Comparison of ENCODE assay signal across 8 cellular contexts in genomic region chr7:150377116-150377979, GRCh38. TPM values are rescaled to one million over a fixed set of nuclear protein-coding genes. Genes with fewer than 3 reads are reported as not detected.
DNase-seq lines count a peak whose midpoint lies in the region; ATAC-seq and TF ChIP-seq lines count a peak whose summit lies in the region.

No MANE protein-coding gene starts in this region.

- H3K27ac Mint-ChIP-seq in activated naive CD4-positive, alpha-beta T cell treated with anti-CD3 and anti-CD28 coated beads, Interleukin-2, amount 50 U/mL, for 72 hours: peak overlapping the region; percentile 74 to 84
- peak overlapping the region; percentile 81 to 86 for H3K27ac Mint-ChIP-seq in natural killer cell

- peaks cover 15 to 24% of the 10 kb centered on the region in 2 experiments for H3K4me1 ChIP-seq in HCT116 (ENCODE audit: control insufficient read depth in 1 of 2, insufficient read depth in 2 of 2, low read length in 2 of 2)

- CTCF ChIA-PET in HCT116 (lab: Charles Lee): no interaction called here

- TF ChIP-seq POLR2A in HCT116 (IDR thresholded peaks at IDR 0.05; ENCODE audit: borderline replicate concordance, extremely low read depth, insufficient read depth, insufficient read length): no peak

- peaks cover 8 to 16% of the 10 kb centered on the region in 2 experiments; a peak in 2 of 4 replicates for H3K36me3 ChIP-seq in HCT116 (ENCODE audit: control insufficient read depth in 1 of 2, insufficient read depth in 2 of 2, low read length in 2 of 2)

- H2AFZ ChIP-seq in HCT116 (ENCODE audit: low read depth, low read length, poor library complexity, severe bottlenecking): no peak overlapping the region

- peaks cover 0 to 5% of the 10 kb centered on the region in 2 donors for H3K36me3 Mint-ChIP-seq in activated naive CD4-positive, alpha-beta T cell treated with anti-CD3 and anti-CD28 coated beads, Interleukin-2, amount 50 U/mL, for 72 hours
- no peaks in the 10 kb centered on the region for H3K36me3 Mint-ChIP-seq in natural killer cell

- H3K9me3 ChIP-seq in HCT116 (ENCODE audit: control insufficient read depth in 1 of 2, insufficient read depth in 1 of 2, low read depth in 1 of 2, low read length in 2 of 2): no peaks in the 10 kb centered on the region

- peaks cover 25 to 44% of the 10 kb centered on the region in 2 donors for H3K4me1 Mint-ChIP-seq in natural killer cell

- H3K9ac ChIP-seq in HCT116 (ENCODE audit: low read length): no peak overlapping the region

- peaks cover 10% of the 10 kb centered on the region; the same call in 1 of the 2 replicates for H3K79me2 ChIP-seq in HCT116 (ENCODE audit: insufficient read depth, low read length)

- H3K4me3 ChIP-seq in HCT116 (replicated peaks in 1 of 2; ENCODE audit: low read depth in 1 of 2, low read length in 2 of 2): no peak overlapping the region

- H3K27me3 Mint-ChIP-seq in natural killer cell (ENCODE audit: low read depth in 2 of 2): no peaks in the 10 kb centered on the region

- H3K4me2 ChIP-seq in HCT116 (ENCODE audit: low read length): peak overlapping the region; percentile 99; the same call in 1 of the 2 replicates

- no peaks in the 10 kb centered on the region for H4K20me1 ChIP-seq in HCT116 (ENCODE audit: insufficient read depth)

- TF ChIP-seq CTCF in C4-2B (conservative IDR thresholded peaks at IDR 0.05): no peak
- no peak for TF ChIP-seq CTCF in HCT116 (IDR thresholded peaks at IDR 0.05 in 2 of 3, conservative IDR thresholded peaks at IDR 0.05 in 1 of 3; ENCODE audit: borderline replicate concordance in 1 of 3, insufficient read depth in 1 of 3, low read depth in 2 of 3, low read length in 2 of 3)
- no peak for TF ChIP-seq CTCF in natural killer cell (IDR thresholded peaks at IDR 0.05)

- POLR2A ChIA-PET in HCT116 (lab: Charles Lee): interaction anchor here (1.9 kb wide), 1 partner anchor 8 kb away, joined by 15 read pairs; the partner anchor contains the start of gene REPIN1

- peak overlapping the region; percentile 90 for H3K4me3 Mint-ChIP-seq in natural killer cell

- no peaks in the 10 kb centered on the region for H3K9me3 Mint-ChIP-seq in activated naive CD4-positive, alpha-beta T cell treated with anti-CD3 and anti-CD28 coated beads, Interleukin-2, amount 50 U/mL, for 72 hours
- H3K9me3 Mint-ChIP-seq in natural killer cell: no peaks in the 10 kb centered on the region

- BruUV-seq in HCT116 (replicated peaks; lab: Mats Ljungman, UMichigan): no TSS peak

- ATAC-seq in HCT116 (no peak), natural killer cell (no peak), GM18519 (IDR thresholded peaks at IDR 0.05; ENCODE audit: low FRiP score, unreplicated experiment) (no peak)
- ATAC-seq in activated naive CD4-positive, alpha-beta T cell treated with anti-CD3 and anti-CD28 coated beads, Interleukin-2, amount 50 U/mL, for 72 hours: no peak

- TF ChIP-seq RAD21 in HCT116 (IDR thresholded peaks at IDR 0.05; ENCODE audit: low read depth): no peak

- no peaks in the 10 kb centered on the region for H3K27me3 ChIP-seq in HCT116 (ENCODE audit: insufficient read depth, low read length)

- intact Hi-C loops in HCT116 (cut with micrococcal nuclease): no loop called here
- intact Hi-C loops in natural killer cell (cut with micrococcal nuclease): no loop called here

- no peaks in the 10 kb centered on the region for H3K9me2 ChIP-seq in HCT116 (ENCODE audit: insufficient read depth)

- DNase-seq in HCT116 (ENCODE audit: low read depth, low spot score): no peak
- peak in 1 of 2 donors; percentile 20 for DNase-seq in activated naive CD4-positive, alpha-beta T cell treated with anti-CD3 and anti-CD28 coated beads, Interleukin-2, amount 50 U/mL, for 72 hours (ENCODE audit: low spot score in 2 of 2)
- no peak for DNase-seq in natural killer cell
- no peak for DNase-seq in central memory CD4-positive, alpha-beta T cell
- DNase-seq in kidney glomerular epithelial cell (lab: John Stamatoyannopoulos, UW): no peak
- DNase-seq in NCI-H187 treated with DMSO at 0.1 percent for 48 hours (lab: John Stamatoyannopoulos, UW): no peak

- H3K27ac ChIP-seq in C4-2B: peak overlapping the region; percentile 97; the same call in 1 of the 2 replicates
- no peak overlapping the region; the same call in 1 of the 2 replicates for H3K27ac ChIP-seq in HCT116 (ENCODE audit: low read depth, low read length)

- RAD21 ChIA-PET in HCT116 (lab: Charles Lee; ENCODE audit: low non-redundant PET in 1 of 2, low total read pairs in 2 of 2, uncharacterized antibody in 2 of 2, unreplicated experiment in 2 of 2): interaction anchor here in 1 of 2 experiments (0.6 kb wide), 1 partner anchor 24 kb away, joined by 3 read pairs; no protein-coding TSS in a partner anchor

TF ChIP-seq in HCT116, 20 proteins besides CTCF, POLR2A, EP300 and RAD21 (continues in another document):
- TF ChIP-seq JUND (IDR thresholded peaks at IDR 0.05) (no peak), SRF (IDR thresholded peaks at IDR 0.05; ENCODE audit: low read depth) (no peak), ZFX (IDR thresholded peaks at IDR 0.05) (no peak), POLR2AphosphoS5 (IDR thresholded peaks at IDR 0.05; ENCODE audit: low read depth, low read length) (no peak), FOSL1 (IDR thresholded peaks at IDR 0.05; ENCODE audit: low read depth) (no peak), ZNF274 (IDR thresholded peaks at IDR 0.05; ENCODE audit: low read depth, low read length) (no peak), CBX3 (IDR thresholded peaks at IDR 0.05; ENCODE audit: low read depth) (no peak), REST (IDR thresholded peaks at IDR 0.05; ENCODE audit: low read depth) (no peak), SP1 (IDR thresholded peaks at IDR 0.05; ENCODE audit: low read depth) (no peak), TCF7L2 (IDR thresholded peaks at IDR 0.05; ENCODE audit: borderline replicate concordance, extremely low read depth, insufficient read depth, insufficient read length) (no peak)
- TF ChIP-seq, protein P1, sequence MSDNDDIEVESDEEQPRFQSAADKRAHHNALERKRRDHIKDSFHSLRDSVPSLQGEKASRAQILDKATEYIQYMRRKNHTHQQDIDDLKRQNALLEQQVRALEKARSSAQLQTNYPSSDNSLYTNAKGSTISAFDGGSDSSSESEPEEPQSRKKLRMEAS (IDR thresholded peaks at IDR 0.05): no peak

RNA-seq across cellular contexts. Expression of gene ZNF775, which starts 1.8 kb away (rescaled TPM):
- total RNA-seq in HCT116 (2021; ENCODE audit: unreplicated experiment) (4.5 TPM), natural killer cell (1 to 10 TPM; 1.3 to 2.7 (median 1.6) TPM)
- polyA plus RNA-seq in HCT116 (2012): 2.6 and 3.0 TPM in 2 replicates
- 1 to 10 TPM; 4.4 to 5.0 TPM for total RNA-seq in activated naive CD4-positive, alpha-beta T cell treated with anti-CD3 and anti-CD28 coated beads, Interleukin-2, amount 50 U/mL, for 72 hours

RNA-seq across cellular contexts. Expression of gene REPIN1, which starts 8.7 kb away (rescaled TPM):
- total RNA-seq in HCT116 (2021; ENCODE audit: unreplicated experiment) (106 TPM), natural killer cell (10 to 100 TPM; 58.9 to 79.4 (median 76.5) TPM)
- polyA plus RNA-seq in HCT116 (2012): 75.0 and 81.3 TPM in 2 replicates
- 10 to 100 TPM; 57.1 to 77.4 TPM for total RNA-seq in activated naive CD4-positive, alpha-beta T cell treated with anti-CD3 and anti-CD28 coated beads, Interleukin-2, amount 50 U/mL, for 72 hours

RNA-seq across cellular contexts. Expression of gene RARRES2, which starts 35.9 kb away (rescaled TPM):
- 2.1 TPM for total RNA-seq in HCT116 (2021; ENCODE audit: unreplicated experiment)
- 0.22 and 0.25 TPM in 2 replicates for polyA plus RNA-seq in HCT116 (2012)
- total RNA-seq in activated naive CD4-positive, alpha-beta T cell treated with anti-CD3 and anti-CD28 coated beads, Interleukin-2, amount 50 U/mL, for 72 hours: under 1 TPM in 1 of 2 donors, not detected in 1; 0.12 TPM
- not detected for total RNA-seq in natural killer cell

RNA-seq across cellular contexts. Expression of gene ACTR3C, which starts 54.0 kb away (rescaled TPM):
- total RNA-seq in HCT116 (2021; ENCODE audit: unreplicated experiment) (2.0 TPM), natural killer cell (1 to 10 TPM; 5.1 to 8.3 (median 7.2) TPM)
- 0.94 and 1.2 TPM in 2 replicates for polyA plus RNA-seq in HCT116 (2012)
- 1 to 10 TPM; 2.3 to 5.8 TPM for total RNA-seq in activated naive CD4-positive, alpha-beta T cell treated with anti-CD3 and anti-CD28 coated beads, Interleukin-2, amount 50 U/mL, for 72 hours

RNA-seq across cellular contexts. Expression of gene LRRC61, which starts 54.2 kb away (rescaled TPM):
- total RNA-seq in HCT116 (2021; ENCODE audit: unreplicated experiment): 12.0 TPM
- 13.4 and 14.7 TPM in 2 replicates for polyA plus RNA-seq in HCT116 (2012)
- total RNA-seq in activated naive CD4-positive, alpha-beta T cell treated with anti-CD3 and anti-CD28 coated beads, Interleukin-2, amount 50 U/mL, for 72 hours: 10 to 100 TPM; 10.8 to 22.3 TPM
- total RNA-seq in natural killer cell: 10 to 100 TPM in 2 of 3 donors, 1 to 10 TPM in 1; 7.3 to 16.7 (median 13.7) TPM
